In genomic region chr4:2893772-2894171, GRCh38 we compare ENCODE assay signal across 21 cellular contexts. TPM values are rescaled to one million over a fixed set of nuclear protein-coding genes. Genes with fewer than 3 reads are reported as not detected.
DNase-seq lines count a peak whose midpoint lies in the region; ATAC-seq and TF ChIP-seq lines count a peak whose summit lies in the region.
"Had no signal": no experiment of that assay in that cellular context is flagged by ENCODE, and none has a peak within 500 bp of the region (broad histone marks: within the 10 kb centered on the region; RNA-seq: fewer than 3 reads in every experiment).

No MANE protein-coding gene starts in this region.

- H3K27ac Mint-ChIP-seq in activated CD8-positive, alpha-beta T cell treated with anti-CD3 and anti-CD28 coated beads for 36 hours: peak overlapping the region; percentile 27
- H3K27ac Mint-ChIP-seq in activated CD8-positive, alpha-beta T cell treated with anti-CD3 and anti-CD28 coated beads, Interleukin-2, amount 10 ng/mL, durations not matched to agents 7 days and 5 days: no peak overlapping the region
- H3K27ac Mint-ChIP-seq: natural killer cell; stimulated activated naive B cell treated with anti-CD40 and anti-IgM and Interleukin-4, amounts not matched to agents 10 μg/mL and 1 μg/mL and 100 μg/mL, for 72 hours had no signal

- H3K27me3 Mint-ChIP-seq in activated CD8-positive, alpha-beta T cell treated with anti-CD3 and anti-CD28 coated beads for 36 hours: no peaks in the 10 kb centered on the region
- no peaks in the 10 kb centered on the region for H3K27me3 Mint-ChIP-seq in activated CD8-positive, alpha-beta T cell treated with anti-CD3 and anti-CD28 coated beads, Interleukin-2, amount 10 ng/mL, durations not matched to agents 7 days and 5 days (ENCODE audit: low read depth)
- H3K27me3 Mint-ChIP-seq: stimulated activated naive B cell treated with anti-CD40 and anti-IgM and Interleukin-4, amounts not matched to agents 10 μg/mL and 1 μg/mL and 100 μg/mL, for 72 hours had no signal

- H3K9me3 Mint-ChIP-seq in activated CD8-positive, alpha-beta T cell treated with anti-CD3 and anti-CD28 coated beads for 36 hours: no peaks in the 10 kb centered on the region
- no peaks in the 10 kb centered on the region for H3K9me3 Mint-ChIP-seq in activated CD8-positive, alpha-beta T cell treated with anti-CD3 and anti-CD28 coated beads, Interleukin-2, amount 10 ng/mL, durations not matched to agents 7 days and 5 days (ENCODE audit: insufficient read depth)
- H3K9me3 Mint-ChIP-seq: activated naive CD4-positive, alpha-beta T cell treated with anti-CD3 and anti-CD28 coated beads, Interleukin-2, amount 50 U/mL, for 72 hours; natural killer cell; stimulated activated naive B cell treated with anti-CD40 and anti-IgM and Interleukin-4, amounts not matched to agents 10 μg/mL and 1 μg/mL and 100 μg/mL, for 72 hours had no signal

- DNase-seq in activated CD8-positive, alpha-beta T cell treated with anti-CD3 and anti-CD28 coated beads for 36 hours: no peak
- no peak for DNase-seq in activated CD8-positive, alpha-beta T cell treated with anti-CD3 and anti-CD28 coated beads, Interleukin-2, amount 10 ng/mL, durations not matched to agents 7 days and 5 days
- DNase-seq in dermis blood vessel endothelial cell (peak; percentile 62), left cardiac atrium (no peak), NCI-H1436 (lab: John Stamatoyannopoulos, UW) (no peak), NCI-H226 (no peak)
- DNase-seq: activated CD4-positive, CD25-positive, alpha-beta regulatory T cell treated with anti-CD3 and anti-CD28 coated beads, Interleukin-2, amount 50 U/mL, for 72 hours; AML-193; kidney glomerular epithelial cell; natural killer cell; NCI-H2081 treated with DMSO at 0.1 percent for 48 hours; NCI-H510A; NK-92 treated with Interleukin-12 subunit alpha and Interleukin-12 subunit beta, amount 100 ng/mL, for 24 hours; stimulated activated naive B cell treated with anti-CD40 and anti-IgM and Interleukin-4, amounts not matched to agents 10 μg/mL and 1 μg/mL and 100 μg/mL, for 72 hours; T-helper 9 cell; transverse colon had no signal

- CTCF ChIA-PET in activated CD8-positive, alpha-beta T cell treated with anti-CD3 and anti-CD28 coated beads for 36 hours (lab: Charles Lee): interaction anchor here (0.9 kb wide), 1 partner anchor 9 kb away, joined by 3 read pairs; no protein-coding TSS in a partner anchor
- CTCF ChIA-PET in activated CD8-positive, alpha-beta T cell treated with anti-CD3 and anti-CD28 coated beads, Interleukin-2, amount 10 ng/mL, durations not matched to agents 7 days and 5 days (lab: Charles Lee): interaction anchor here (1.5 kb wide), 1 partner anchor 130 kb away, joined by 4 read pairs; no protein-coding TSS in a partner anchor

- H3K4me1 Mint-ChIP-seq in activated CD8-positive, alpha-beta T cell treated with anti-CD3 and anti-CD28 coated beads for 36 hours (ENCODE audit: low read depth): peaks cover 2% of the 10 kb centered on the region
- H3K4me1 Mint-ChIP-seq in activated CD8-positive, alpha-beta T cell treated with anti-CD3 and anti-CD28 coated beads, Interleukin-2, amount 10 ng/mL, durations not matched to agents 7 days and 5 days (ENCODE audit: low read depth): no peaks in the 10 kb centered on the region

- intact Hi-C loops in activated CD8-positive, alpha-beta T cell treated with anti-CD3 and anti-CD28 coated beads for 36 hours (cut with micrococcal nuclease): no loop called here
- intact Hi-C loops in left cardiac atrium (cut with DNase I): no loop called here

- POLR2A ChIA-PET in activated CD8-positive, alpha-beta T cell treated with anti-CD3 and anti-CD28 coated beads for 36 hours (lab: Charles Lee): no interaction called here
- POLR2A ChIA-PET in activated CD8-positive, alpha-beta T cell treated with anti-CD3 and anti-CD28 coated beads, Interleukin-2, amount 10 ng/mL, durations not matched to agents 7 days and 5 days (lab: Charles Lee): interaction anchor here (0.6 to 0.7 kb wide), 2 partner anchors 14 to 15 kb away, joined by 3 to 4 read pairs; no protein-coding TSS in a partner anchor

- no peak for ATAC-seq in activated CD8-positive, alpha-beta T cell treated with anti-CD3 and anti-CD28 coated beads for 36 hours
- no peak for ATAC-seq in activated CD8-positive, alpha-beta T cell treated with anti-CD3 and anti-CD28 coated beads, Interleukin-2, amount 10 ng/mL, durations not matched to agents 7 days and 5 days
- ATAC-seq in left cardiac atrium (peak; percentile 33 to 44), GM19455 (IDR thresholded peaks at IDR 0.05; ENCODE audit: unreplicated experiment) (no peak)
- ATAC-seq: activated naive CD4-positive, alpha-beta T cell treated with anti-CD3 and anti-CD28 coated beads, Interleukin-2, amount 50 U/mL, for 72 hours; natural killer cell; stimulated activated naive B cell treated with anti-CD40 and anti-IgM and Interleukin-4, amounts not matched to agents 10 μg/mL and 1 μg/mL and 100 μg/mL, for 72 hours had no signal

- TF ChIP-seq CTCF in activated CD8-positive, alpha-beta T cell treated with anti-CD3 and anti-CD28 coated beads for 36 hours (IDR thresholded peaks at IDR 0.05): no peak

- peaks cover 16% of the 10 kb centered on the region for H3K36me3 Mint-ChIP-seq in activated CD8-positive, alpha-beta T cell treated with anti-CD3 and anti-CD28 coated beads for 36 hours (ENCODE audit: low read depth)
- peaks cover 37% of the 10 kb centered on the region for H3K36me3 Mint-ChIP-seq in activated CD8-positive, alpha-beta T cell treated with anti-CD3 and anti-CD28 coated beads, Interleukin-2, amount 10 ng/mL, durations not matched to agents 7 days and 5 days (ENCODE audit: low read depth)

- peak overlapping the region; percentile 7 for H3K27ac ChIP-seq in temporal lobe (ENCODE audit: low read depth, low read length)
- H3K27ac ChIP-seq: 22Rv1, parathyroid adenoma, transverse colon had no signal

- no peak overlapping the region for H3K4me3 Mint-ChIP-seq in activated CD8-positive, alpha-beta T cell treated with anti-CD3 and anti-CD28 coated beads for 36 hours
- H3K4me3 Mint-ChIP-seq in activated CD8-positive, alpha-beta T cell treated with anti-CD3 and anti-CD28 coated beads, Interleukin-2, amount 10 ng/mL, durations not matched to agents 7 days and 5 days: no peak overlapping the region
- H3K4me3 Mint-ChIP-seq: natural killer cell; stimulated activated naive B cell treated with anti-CD40 and anti-IgM and Interleukin-4, amounts not matched to agents 10 μg/mL and 1 μg/mL and 100 μg/mL, for 72 hours had no signal

RNA-seq across cellular contexts. Expression of gene ADD1, which starts 50.1 kb away (rescaled TPM):
- total RNA-seq in activated CD8-positive, alpha-beta T cell treated with anti-CD3 and anti-CD28 coated beads for 36 hours: 100 to 1,000 TPM; 149 to 154 TPM
- 100 to 1,000 TPM; 252 to 255 TPM for total RNA-seq in activated CD8-positive, alpha-beta T cell treated with anti-CD3 and anti-CD28 coated beads, Interleukin-2, amount 10 ng/mL, durations not matched to agents 7 days and 5 days
- 168 and 270 TPM in 2 replicates for total RNA-seq in dermis blood vessel endothelial cell
- 100 to 1,000 TPM; 200 to 209 TPM for total RNA-seq in left cardiac atrium
- total RNA-seq in temporal lobe: 191 TPM

Comparison
In these comparisons a context has a peak if more than half of its experiments do, and no peak if none do; other contexts are left out.
1. ATAC-seq: peak in left cardiac atrium (2 of 2); none in activated CD8-positive, alpha-beta T cell treated with anti-CD3 and anti-CD28 coated beads for 36 hours (single experiment), activated CD8-positive, alpha-beta T cell treated with anti-CD3 and anti-CD28 coated beads, Interleukin-2, amount 10 ng/mL, durations not matched to agents 7 days and 5 days (single experiment) and GM19455 (single experiment).